1 cellular context compared by ENCODE assay signal in genomic region chr6:108156938-108157233, GRCh38.
TF ChIP-seq lines count a peak whose summit lies in the region.

No MANE protein-coding gene starts in this region.

TF ChIP-seq in K562, 482 proteins besides CTCF, POLR2A, EP300 and RAD21:
- no peak for TF ChIP-seq ZNF354B (CRISPR knock-in tag; IDR thresholded peaks at IDR 0.05)
- TF ChIP-seq ZNF217 (CRISPR knock-in tag; IDR thresholded peaks at IDR 0.05): no peak
- no peak for TF ChIP-seq NELFE (IDR thresholded peaks at IDR 0.05; ENCODE audit: insufficient read depth, insufficient read length)
- peak; percentile 46 for TF ChIP-seq CBX8 (IDR thresholded peaks at IDR 0.05; ENCODE audit: borderline replicate concordance, extremely low read depth, low read depth, low read length, poor library complexity, severe bottlenecking)
- no peak for TF ChIP-seq ZNF184 (CRISPR knock-in tag; IDR thresholded peaks at IDR 0.05)
- no peak for TF ChIP-seq HDAC6 (IDR thresholded peaks at IDR 0.05; ENCODE audit: low read depth, low read length)
- TF ChIP-seq, protein P1, sequence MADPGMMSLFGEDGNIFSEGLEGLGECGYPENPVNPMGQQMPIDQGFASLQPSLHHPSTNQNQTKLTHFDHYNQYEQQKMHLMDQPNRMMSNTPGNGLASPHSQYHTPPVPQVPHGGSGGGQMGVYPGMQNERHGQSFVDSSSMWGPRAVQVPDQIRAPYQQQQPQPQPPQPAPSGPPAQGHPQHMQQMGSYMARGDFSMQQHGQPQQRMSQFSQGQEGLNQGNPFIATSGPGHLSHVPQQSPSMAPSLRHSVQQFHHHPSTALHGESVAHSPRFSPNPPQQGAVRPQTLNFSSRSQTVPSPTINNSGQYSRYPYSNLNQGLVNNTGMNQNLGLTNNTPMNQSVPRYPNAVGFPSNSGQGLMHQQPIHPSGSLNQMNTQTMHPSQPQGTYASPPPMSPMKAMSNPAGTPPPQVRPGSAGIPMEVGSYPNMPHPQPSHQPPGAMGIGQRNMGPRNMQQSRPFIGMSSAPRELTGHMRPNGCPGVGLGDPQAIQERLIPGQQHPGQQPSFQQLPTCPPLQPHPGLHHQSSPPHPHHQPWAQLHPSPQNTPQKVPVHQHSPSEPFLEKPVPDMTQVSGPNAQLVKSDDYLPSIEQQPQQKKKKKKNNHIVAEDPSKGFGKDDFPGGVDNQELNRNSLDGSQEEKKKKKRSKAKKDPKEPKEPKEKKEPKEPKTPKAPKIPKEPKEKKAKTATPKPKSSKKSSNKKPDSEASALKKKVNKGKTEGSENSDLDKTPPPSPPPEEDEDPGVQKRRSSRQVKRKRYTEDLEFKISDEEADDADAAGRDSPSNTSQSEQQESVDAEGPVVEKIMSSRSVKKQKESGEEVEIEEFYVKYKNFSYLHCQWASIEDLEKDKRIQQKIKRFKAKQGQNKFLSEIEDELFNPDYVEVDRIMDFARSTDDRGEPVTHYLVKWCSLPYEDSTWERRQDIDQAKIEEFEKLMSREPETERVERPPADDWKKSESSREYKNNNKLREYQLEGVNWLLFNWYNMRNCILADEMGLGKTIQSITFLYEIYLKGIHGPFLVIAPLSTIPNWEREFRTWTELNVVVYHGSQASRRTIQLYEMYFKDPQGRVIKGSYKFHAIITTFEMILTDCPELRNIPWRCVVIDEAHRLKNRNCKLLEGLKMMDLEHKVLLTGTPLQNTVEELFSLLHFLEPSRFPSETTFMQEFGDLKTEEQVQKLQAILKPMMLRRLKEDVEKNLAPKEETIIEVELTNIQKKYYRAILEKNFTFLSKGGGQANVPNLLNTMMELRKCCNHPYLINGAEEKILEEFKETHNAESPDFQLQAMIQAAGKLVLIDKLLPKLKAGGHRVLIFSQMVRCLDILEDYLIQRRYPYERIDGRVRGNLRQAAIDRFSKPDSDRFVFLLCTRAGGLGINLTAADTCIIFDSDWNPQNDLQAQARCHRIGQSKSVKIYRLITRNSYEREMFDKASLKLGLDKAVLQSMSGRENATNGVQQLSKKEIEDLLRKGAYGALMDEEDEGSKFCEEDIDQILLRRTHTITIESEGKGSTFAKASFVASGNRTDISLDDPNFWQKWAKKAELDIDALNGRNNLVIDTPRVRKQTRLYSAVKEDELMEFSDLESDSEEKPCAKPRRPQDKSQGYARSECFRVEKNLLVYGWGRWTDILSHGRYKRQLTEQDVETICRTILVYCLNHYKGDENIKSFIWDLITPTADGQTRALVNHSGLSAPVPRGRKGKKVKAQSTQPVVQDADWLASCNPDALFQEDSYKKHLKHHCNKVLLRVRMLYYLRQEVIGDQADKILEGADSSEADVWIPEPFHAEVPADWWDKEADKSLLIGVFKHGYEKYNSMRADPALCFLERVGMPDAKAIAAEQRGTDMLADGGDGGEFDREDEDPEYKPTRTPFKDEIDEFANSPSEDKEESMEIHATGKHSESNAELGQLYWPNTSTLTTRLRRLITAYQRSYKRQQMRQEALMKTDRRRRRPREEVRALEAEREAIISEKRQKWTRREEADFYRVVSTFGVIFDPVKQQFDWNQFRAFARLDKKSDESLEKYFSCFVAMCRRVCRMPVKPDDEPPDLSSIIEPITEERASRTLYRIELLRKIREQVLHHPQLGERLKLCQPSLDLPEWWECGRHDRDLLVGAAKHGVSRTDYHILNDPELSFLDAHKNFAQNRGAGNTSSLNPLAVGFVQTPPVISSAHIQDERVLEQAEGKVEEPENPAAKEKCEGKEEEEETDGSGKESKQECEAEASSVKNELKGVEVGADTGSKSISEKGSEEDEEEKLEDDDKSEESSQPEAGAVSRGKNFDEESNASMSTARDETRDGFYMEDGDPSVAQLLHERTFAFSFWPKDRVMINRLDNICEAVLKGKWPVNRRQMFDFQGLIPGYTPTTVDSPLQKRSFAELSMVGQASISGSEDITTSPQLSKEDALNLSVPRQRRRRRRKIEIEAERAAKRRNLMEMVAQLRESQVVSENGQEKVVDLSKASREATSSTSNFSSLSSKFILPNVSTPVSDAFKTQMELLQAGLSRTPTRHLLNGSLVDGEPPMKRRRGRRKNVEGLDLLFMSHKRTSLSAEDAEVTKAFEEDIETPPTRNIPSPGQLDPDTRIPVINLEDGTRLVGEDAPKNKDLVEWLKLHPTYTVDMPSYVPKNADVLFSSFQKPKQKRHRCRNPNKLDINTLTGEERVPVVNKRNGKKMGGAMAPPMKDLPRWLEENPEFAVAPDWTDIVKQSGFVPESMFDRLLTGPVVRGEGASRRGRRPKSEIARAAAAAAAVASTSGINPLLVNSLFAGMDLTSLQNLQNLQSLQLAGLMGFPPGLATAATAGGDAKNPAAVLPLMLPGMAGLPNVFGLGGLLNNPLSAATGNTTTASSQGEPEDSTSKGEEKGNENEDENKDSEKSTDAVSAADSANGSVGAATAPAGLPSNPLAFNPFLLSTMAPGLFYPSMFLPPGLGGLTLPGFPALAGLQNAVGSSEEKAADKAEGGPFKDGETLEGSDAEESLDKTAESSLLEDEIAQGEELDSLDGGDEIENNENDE (IDR thresholded peaks at IDR 0.05; ENCODE audit: low read depth, low read length): no peak
- no peak for TF ChIP-seq SRF (CRISPR knock-in tag; IDR thresholded peaks at IDR 0.05)
